8 cellular contexts compared by ENCODE assay signal in genomic region chr11:65121865-65122696, GRCh38. TPM values are rescaled to one million over a fixed set of nuclear protein-coding genes. Genes with fewer than 3 reads are reported as not detected.
A peak's percentile ranks its signal among the peaks of the same experiment; 100 is the strongest.
DNase-seq lines count a peak whose midpoint lies in the region; ATAC-seq and TF ChIP-seq lines count a peak whose summit lies in the region.

Gene FAU, minus strand, starts transcription at chr11:65122134. Its CDS starts 321 bp downstream, at chr11:65121813.
Gene MRPL49, plus strand, starts transcription at chr11:65122321. Its CDS starts 26 bp downstream, at chr11:65122347.

- peak; percentile 92 for DNase-seq in AG10803 (ENCODE audit: low read depth)
- peak; percentile 98 for DNase-seq in NCI-H510A (lab: John Stamatoyannopoulos, UW)
- DNase-seq in activated CD4-positive, alpha-beta T cell treated with anti-CD3 and anti-CD28 coated beads for 1 hour: peak; percentile 98
- DNase-seq in cerebellum (ENCODE audit: low spot score): peak; percentile 98
- peak; percentile 95 for DNase-seq in kidney epithelial cell (ENCODE audit: low read depth)
- DNase-seq in stimulated activated CD4-positive, alpha-beta T cell treated with anti-CD3 and anti-CD28 coated beads, Interleukin-15, amount 100 ng/mL, for 48 hours (ENCODE audit: low read depth in 2 of 2): peak; percentile 98 to 99

- TF ChIP-seq CTCF in AG10803 (conservative IDR thresholded peaks at IDR 0.05; ENCODE audit: low read length) (no peak), kidney epithelial cell (IDR thresholded peaks at IDR 0.05; ENCODE audit: insufficient read depth, low read length, poor library complexity, severe bottlenecking) (no peak)

- H3K4me3 ChIP-seq in AG10803 (ENCODE audit: low read length) (peak within 1 kb of the TSS; percentile 98), kidney epithelial cell (ENCODE audit: low read depth, low read length) (peak within 1 kb of the TSS; percentile 99)

- H3K27me3 ChIP-seq in kidney epithelial cell (ENCODE audit: control insufficient read depth, insufficient read depth, low read length): no peaks in the 10 kb centered on the region

- peak; percentile 70 for ATAC-seq in GM19043 (IDR thresholded peaks at IDR 0.05; ENCODE audit: low read depth, unreplicated experiment)
- peak; percentile 58 for ATAC-seq in HG03378 (IDR thresholded peaks at IDR 0.05; ENCODE audit: unreplicated experiment)

- H3K36me3 ChIP-seq in kidney epithelial cell (ENCODE audit: control insufficient read depth, insufficient read depth, low read length): peaks cover 9% of the 10 kb centered on the region

RNA-seq across cellular contexts. Expression of gene FAU, which starts in this region (rescaled TPM):
- total RNA-seq in cerebellum (165 TPM), kidney epithelial cell (595 and 710 TPM in 2 replicates)

RNA-seq across cellular contexts. Expression of gene MRPL49, which starts in this region (rescaled TPM):
- 18.9 TPM for total RNA-seq in cerebellum
- total RNA-seq in kidney epithelial cell: 67.6 and 88.5 TPM in 2 replicates

Comparison
In these comparisons a context has a peak if more than half of its experiments do, and no peak if none do; other contexts are left out.
1. Peak in every context shown above with its lines: DNase-seq, ATAC-seq and H3K4me3 ChIP-seq.